1 cellular context compared by ENCODE assay signal in the genomic region with DNA sequence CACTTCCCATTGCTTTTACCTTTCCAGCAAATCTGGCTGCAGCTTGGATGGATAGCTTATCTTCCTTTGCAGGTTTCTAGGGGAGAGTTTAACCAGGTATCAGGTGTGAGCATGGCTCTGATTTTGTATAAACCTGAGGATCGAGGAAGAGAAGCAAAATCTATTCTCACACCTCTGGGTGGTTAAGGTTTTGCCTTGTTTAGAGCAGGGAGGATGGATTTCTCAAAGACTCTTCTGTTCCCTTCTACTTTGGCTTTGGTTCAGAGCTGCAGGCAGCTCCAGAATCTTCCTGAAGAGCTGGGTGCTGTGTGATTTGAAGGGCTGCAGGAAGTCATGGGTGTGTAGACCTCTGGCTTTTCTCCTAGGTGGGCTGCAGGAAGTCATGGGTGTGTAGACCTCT.
TF ChIP-seq lines count a peak whose summit lies in the region.

No MANE protein-coding gene starts in this region.

TF ChIP-seq in GM12878, 131 proteins besides CTCF, POLR2A, EP300 and RAD21:
- TF ChIP-seq ZNF24 (IDR thresholded peaks at IDR 0.05) = no peak
- TF ChIP-seq, protein P1, sequence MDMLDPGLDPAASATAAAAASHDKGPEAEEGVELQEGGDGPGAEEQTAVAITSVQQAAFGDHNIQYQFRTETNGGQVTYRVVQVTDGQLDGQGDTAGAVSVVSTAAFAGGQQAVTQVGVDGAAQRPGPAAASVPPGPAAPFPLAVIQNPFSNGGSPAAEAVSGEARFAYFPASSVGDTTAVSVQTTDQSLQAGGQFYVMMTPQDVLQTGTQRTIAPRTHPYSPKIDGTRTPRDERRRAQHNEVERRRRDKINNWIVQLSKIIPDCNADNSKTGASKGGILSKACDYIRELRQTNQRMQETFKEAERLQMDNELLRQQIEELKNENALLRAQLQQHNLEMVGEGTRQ (IDR thresholded peaks at IDR 0.05; ENCODE audit: borderline replicate concordance, low read depth, low read length) = no peak
- no peak for TF ChIP-seq RB1 (IDR thresholded peaks at IDR 0.05; ENCODE audit: borderline replicate concordance)
- no peak for TF ChIP-seq SMARCA5 (IDR thresholded peaks at IDR 0.05)
- no peak for TF ChIP-seq ZNF622 (IDR thresholded peaks at IDR 0.05)
- TF ChIP-seq ZBTB33 (IDR thresholded peaks at IDR 0.05) = no peak
- TF ChIP-seq ETV6 (conservative IDR thresholded peaks at IDR 0.05 in 1 of 2, IDR thresholded peaks at IDR 0.05 in 1 of 2; ENCODE audit: borderline replicate concordance in 1 of 2, low read depth in 1 of 2) = no peak
- TF ChIP-seq CHD1 (IDR thresholded peaks at IDR 0.05; ENCODE audit: low read depth, low read length) = no peak
- no peak for TF ChIP-seq CHD4 (IDR thresholded peaks at IDR 0.05)
- TF ChIP-seq KLF5 (IDR thresholded peaks at IDR 0.05; ENCODE audit: partially characterized antibody) = no peak
TF ChIP-seq in GM12878: peak in this region for 0.
